Comparison of ENCODE assay signal across 14 cellular contexts in the genomic region with DNA sequence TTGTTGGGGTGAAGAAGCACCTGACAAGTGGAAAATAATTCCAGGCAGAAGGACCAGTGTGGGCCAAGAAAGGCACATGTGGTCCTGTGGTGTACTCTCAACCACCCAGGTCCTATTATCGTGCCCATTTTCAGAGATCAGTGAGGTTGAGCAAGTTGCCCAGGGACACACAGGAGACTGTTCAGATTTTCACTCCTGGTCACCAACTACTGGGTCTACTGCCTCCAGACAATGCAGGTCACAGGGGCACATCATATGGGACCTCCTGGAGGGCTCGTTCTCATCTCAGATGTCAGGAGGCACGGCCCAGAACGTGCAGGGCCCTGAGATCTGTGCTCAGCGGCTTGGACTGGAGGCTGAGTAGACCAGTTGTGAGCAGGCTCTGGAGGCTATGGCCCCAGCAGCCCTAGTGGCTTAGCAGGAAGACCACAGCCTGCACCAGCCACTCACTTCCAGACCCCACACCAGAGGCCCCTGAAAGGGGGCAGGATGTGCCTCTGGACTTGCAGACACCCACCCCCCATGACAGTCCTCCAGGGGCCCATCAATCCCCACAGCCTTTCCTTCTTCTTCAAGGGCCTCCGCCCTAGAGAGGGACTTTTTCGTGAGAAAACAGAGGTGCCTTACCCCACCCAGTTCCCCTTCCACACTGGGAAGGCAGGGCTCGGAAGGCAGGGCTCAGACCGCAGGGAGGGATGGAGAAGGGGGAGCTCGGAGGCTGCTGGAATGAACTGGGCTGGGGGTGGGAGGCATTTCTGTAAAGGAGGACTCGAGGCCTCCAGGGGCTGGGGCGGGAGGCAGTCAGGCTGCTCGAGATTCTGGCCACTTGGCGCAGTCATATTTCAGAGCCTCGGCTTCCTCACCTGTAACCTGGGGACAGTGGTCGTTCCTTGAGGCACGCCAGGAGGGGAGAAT.
DNase-seq lines count a peak whose midpoint lies in the region; TF ChIP-seq lines count a peak whose summit lies in the region.
"Had no signal": no experiment of that assay in that cellular context is flagged by ENCODE, and none has a peak within 500 bp of the region (broad histone marks: within the 10 kb centered on the region; RNA-seq: fewer than 3 reads in every experiment).

No MANE protein-coding gene starts in this region.

- H3K36me3 ChIP-seq in mammary epithelial cell (ENCODE audit: insufficient read depth, low read length) (no peaks in the 10 kb centered on the region), liver (ENCODE audit: control insufficient read depth in 4 of 4, insufficient read depth in 3 of 4, low read depth in 1 of 4, low read length in 3 of 4) (no peaks in the 10 kb centered on the region), spleen (no peaks in the 10 kb centered on the region)
- H3K36me3 ChIP-seq: BLaER1 had no signal

- no peak overlapping the region for H4K8ac ChIP-seq in H9 (replicated peaks; ENCODE audit: insufficient read length, low read depth, low read length)

- H4K20me1 ChIP-seq in H9 (ENCODE audit: control insufficient read depth, insufficient read depth, insufficient read length) (no peaks in the 10 kb centered on the region), mammary epithelial cell (ENCODE audit: insufficient read depth, low read length) (peaks cover 2% of the 10 kb centered on the region)
- H4K20me1 ChIP-seq: BLaER1 had no signal

- H3K56ac ChIP-seq in H9 (ENCODE audit: insufficient read length, low read depth, low read length), result no peak overlapping the region

- H3K79me1 ChIP-seq in H9 (ENCODE audit: insufficient read depth, low read depth, low read length, poor library complexity, severe bottlenecking), result no peaks in the 10 kb centered on the region

- H3K4me3 ChIP-seq in mammary epithelial cell (replicated peaks in 1 of 3; ENCODE audit: insufficient read depth in 1 of 3, low read depth in 2 of 3, low read length in 3 of 3) (peak overlapping the region in 2 of 3 experiments; percentile 17 to 28), liver (ENCODE audit: low read depth in 1 of 3, low read length in 3 of 3) (no peak overlapping the region), spleen (no peak overlapping the region)
- H3K4me3 ChIP-seq: BLaER1 had no signal

- intact Hi-C loops in mammary epithelial cell (cut with micrococcal nuclease), result no loop called here
- intact Hi-C loops in spleen (cut with DNase I; ENCODE audit: low total_unique reads), result no loop called here

- H3K23ac ChIP-seq in H9 (ENCODE audit: insufficient read length, low read depth, low read length), result no peak overlapping the region

- DNase-seq in H9, result no peak
- no peak for DNase-seq in mammary epithelial cell
- DNase-seq in spleen, result peak; percentile 37
- no peak for DNase-seq in GM03348 (ENCODE audit: low spot score)
- no peak for DNase-seq in CD1c-positive myeloid dendritic cell (ENCODE audit: extremely low spot score)
- DNase-seq in kidney glomerular epithelial cell (lab: John Stamatoyannopoulos, UW), result no peak
- DNase-seq in NCI-H2171 treated with DMSO at 0.1 percent for 48 hours (lab: John Stamatoyannopoulos, UW), result no peak
- DNase-seq: activated CD4-positive, alpha-beta T cell treated with anti-CD3 and anti-CD28 coated beads, Interleukin-2, amount 10 ng/mL, durations not matched to agents 24 days and 14 days; Kasumi-1; NCI-H2081; SW 1271 had no signal

- no peak overlapping the region for H3T11ph ChIP-seq in H9 (ENCODE audit: low read length)

- no peaks in the 10 kb centered on the region for H3K79me2 ChIP-seq in H9 (ENCODE audit: insufficient read depth, low read length)
- H3K79me2 ChIP-seq in mammary epithelial cell (ENCODE audit: insufficient read depth, low read length), result no peaks in the 10 kb centered on the region

- no peak overlapping the region for H3K4ac ChIP-seq in H9 (ENCODE audit: low read depth, low read length)

- H2AFZ ChIP-seq in H9 (ENCODE audit: low read length), result no peak overlapping the region
- H2AFZ ChIP-seq in mammary epithelial cell (ENCODE audit: low read depth, low read length), result peak overlapping the region; percentile 27

- no peaks in the 10 kb centered on the region for H3K27me3 ChIP-seq in H9 (ENCODE audit: insufficient read depth, low read length)
- H3K27me3 ChIP-seq in mammary epithelial cell (ENCODE audit: insufficient read depth, low read length), result no peaks in the 10 kb centered on the region
- H3K27me3 ChIP-seq in liver (ENCODE audit: control insufficient read depth in 4 of 4, insufficient read depth in 4 of 4, low read length in 3 of 4), result no peaks in the 10 kb centered on the region
- peaks cover 0 to 62% (median 0%) of the 10 kb centered on the region in 7 donors for H3K27me3 ChIP-seq in spleen (replicated peaks in 1 of 7)
- H3K27me3 ChIP-seq: BLaER1 had no signal

- no peak overlapping the region for H4K5ac ChIP-seq in H9 (ENCODE audit: insufficient read length, low read depth, low read length)

- H2BK5ac ChIP-seq in H9 (ENCODE audit: insufficient read length, low read length), result no peak overlapping the region

- no peak overlapping the region for H3K27ac Mint-ChIP-seq in H9
- H3K27ac Mint-ChIP-seq: activated CD4-positive, alpha-beta T cell treated with anti-CD3 and anti-CD28 coated beads, Interleukin-2, amount 10 ng/mL, durations not matched to agents 24 days and 14 days; activated T-helper 1 cell treated with anti-CD3 and anti-CD28 coated beads, Interleukin-12 subunit alpha, Interleukin-12 subunit beta, Interleukin-2, Interleukin-4 antibody, amounts not matched to agents 30 ng/mL and 10 ng/mL and 1 ng/mL, durations not matched to agents 14 hours and 24 hours and 36 hours had no signal

- H2AK5ac ChIP-seq in H9 (ENCODE audit: insufficient read length, low read length), result no peak overlapping the region

- H3K4me1 ChIP-seq in H9 (ENCODE audit: insufficient read depth, low read length) (no peaks in the 10 kb centered on the region), mammary epithelial cell (ENCODE audit: insufficient read depth, low read length) (peaks cover 25% of the 10 kb centered on the region), liver (ENCODE audit: control insufficient read depth in 4 of 4, insufficient read depth in 4 of 4, low read length in 3 of 4) (no peaks in the 10 kb centered on the region), spleen (peaks cover 0 to 28% (median 2%) of the 10 kb centered on the region in 6 donors)

- no peak overlapping the region for H4K91ac ChIP-seq in H9 (ENCODE audit: insufficient read length, low read depth, low read length)

- no peaks in the 10 kb centered on the region for H3K9me3 ChIP-seq in H9 (ENCODE audit: control insufficient read depth, low read depth, low read length)
- no peaks in the 10 kb centered on the region for H3K9me3 ChIP-seq in mammary epithelial cell (replicated peaks; ENCODE audit: insufficient read depth, low read length)
- no peaks in the 10 kb centered on the region for H3K9me3 ChIP-seq in liver (ENCODE audit: control insufficient read depth in 4 of 4, low read length in 3 of 4)
- no peaks in the 10 kb centered on the region for H3K9me3 ChIP-seq in spleen
- H3K9me3 ChIP-seq: BLaER1 had no signal

- in situ Hi-C loops in mammary epithelial cell (cut with MboI; ENCODE audit: low sequenced_read_pairs in 2 of 2), result no loop called here

- H3K18ac ChIP-seq in H9 (ENCODE audit: insufficient read length, low read depth, low read length), result no peak overlapping the region

- H3K27me3 Mint-ChIP-seq in H9 (ENCODE audit: low read depth), result peaks cover 4% of the 10 kb centered on the region

- H2BK15ac ChIP-seq in H9 (ENCODE audit: low read depth, low read length), result no peak overlapping the region

- H3K27ac ChIP-seq in H9 (ENCODE audit: insufficient read length, low read depth, low read length), result no peak overlapping the region
- peak overlapping the region; percentile 15 for H3K27ac ChIP-seq in mammary epithelial cell (ENCODE audit: insufficient read depth, low read depth, low read length)
- peak overlapping the region; percentile 43 to 66 for H3K27ac ChIP-seq in liver (ENCODE audit: low read depth in 1 of 2, low read length in 2 of 2)
- H3K27ac ChIP-seq in spleen, result no peak overlapping the region
- H3K27ac ChIP-seq: BLaER1 had no signal

- H2BK12ac ChIP-seq in H9 (ENCODE audit: insufficient read length, low read depth, low read length), result no peak overlapping the region

- H3K4me2 ChIP-seq in H9 (ENCODE audit: insufficient read depth, insufficient read length, low read length), result no peak overlapping the region
- H3K4me2 ChIP-seq in mammary epithelial cell (ENCODE audit: insufficient read depth, low read depth, low read length), result peak overlapping the region; percentile 69
- H3K4me2 ChIP-seq: BLaER1 had no signal

- H3K23me2 ChIP-seq in H9 (ENCODE audit: insufficient read length, low read depth, low read length, poor library complexity, severe bottlenecking), result no peaks in the 10 kb centered on the region

- no peak for TF ChIP-seq RAD21 in liver (IDR thresholded peaks at IDR 0.05)

- H3K14ac ChIP-seq in H9 (ENCODE audit: insufficient read depth, low read length), result 0 out of 2 replicates have a peak overlapping the region, but pooled peaks have one; percentile 25

- TF ChIP-seq CTCF in H9 (conservative IDR thresholded peaks at IDR 0.05) (no peak), mammary epithelial cell (conservative IDR thresholded peaks at IDR 0.05 in 1 of 2, IDR thresholded peaks at IDR 0.05 in 1 of 2; ENCODE audit: extremely low read depth in 1 of 2, insufficient read depth in 1 of 2, low read depth in 1 of 2, low read length in 2 of 2) (no peak), liver (IDR thresholded peaks at IDR 0.05; ENCODE audit: low read depth, low read length, missing input control) (no peak), spleen (IDR thresholded peaks at IDR 0.05 in 8 of 11, conservative IDR thresholded peaks at IDR 0.05 in 3 of 11) (no peak)

- H3K4me3 Mint-ChIP-seq in H9, result no peak overlapping the region
- H3K4me3 Mint-ChIP-seq: activated CD4-positive, alpha-beta T cell treated with anti-CD3 and anti-CD28 coated beads, Interleukin-2, amount 10 ng/mL, durations not matched to agents 24 days and 14 days; activated T-helper 1 cell treated with anti-CD3 and anti-CD28 coated beads, Interleukin-12 subunit alpha, Interleukin-12 subunit beta, Interleukin-2, Interleukin-4 antibody, amounts not matched to agents 30 ng/mL and 10 ng/mL and 1 ng/mL, durations not matched to agents 14 hours and 24 hours and 36 hours had no signal

- H2BK120ac ChIP-seq in H9 (ENCODE audit: low read depth, low read length, poor library complexity, severe bottlenecking), result no peak overlapping the region

- BruUV-seq in mammary epithelial cell (replicated peaks; lab: Mats Ljungman, UMichigan), result no TSS peak

- dilution Hi-C loops in mammary epithelial cell (cut with HindIII; ENCODE audit: low sequenced_read_pairs), result no loop called here

- CTCF ChIA-PET in mammary epithelial cell (lab: Charles Lee; ENCODE audit: low non-redundant PET), result no interaction called here

- TF ChIP-seq POLR2A in spleen (IDR thresholded peaks at IDR 0.05), result no peak

- no peaks in the 10 kb centered on the region for H3K9me3 Mint-ChIP-seq in H9
- H3K9me3 Mint-ChIP-seq: activated CD4-positive, alpha-beta T cell treated with anti-CD3 and anti-CD28 coated beads, Interleukin-2, amount 10 ng/mL, durations not matched to agents 24 days and 14 days; activated T-helper 1 cell treated with anti-CD3 and anti-CD28 coated beads, Interleukin-12 subunit alpha, Interleukin-12 subunit beta, Interleukin-2, Interleukin-4 antibody, amounts not matched to agents 30 ng/mL and 10 ng/mL and 1 ng/mL, durations not matched to agents 14 hours and 24 hours and 36 hours had no signal

- H3K9ac ChIP-seq in H9 (ENCODE audit: extremely low read depth, insufficient read length, low read length), result no peak overlapping the region
- no peak overlapping the region for H3K9ac ChIP-seq in mammary epithelial cell (ENCODE audit: insufficient read depth, low read length)
- H3K9ac ChIP-seq in liver (ENCODE audit: low read depth in 1 of 2, low read length in 2 of 2), result no peak overlapping the region
- H3K9ac ChIP-seq: BLaER1 had no signal

- no peak overlapping the region for H2BK20ac ChIP-seq in H9 (ENCODE audit: low read depth, low read length, poor library complexity, severe bottlenecking)

- H3K4me1 Mint-ChIP-seq in H9, result peaks cover 4 to 37% of the 10 kb centered on the region in 2 experiments; a peak in 3 of 4 replicates
- H3K4me1 Mint-ChIP-seq: activated CD4-positive, alpha-beta T cell treated with anti-CD3 and anti-CD28 coated beads, Interleukin-2, amount 10 ng/mL, durations not matched to agents 24 days and 14 days had no signal

- no peaks in the 10 kb centered on the region for H3K36me3 Mint-ChIP-seq in H9 (ENCODE audit: insufficient read depth in 1 of 3, low read depth in 3 of 3)

- WGBS in H9 (ENCODE audit: extremely low coverage, insufficient read length, low lambda C conversion rate), result no CpG with 5 or more reads among the region's 17 CpGs
- 92% methylated on average over 11 of the region's 17 CpGs for whole genome bisulfite sequencing in mammary epithelial cell (ENCODE audit: low coverage, missing lambda C conversion rate)
- 82% methylated on average over 17 of the region's 17 CpGs for WGBS in liver
- WGBS in spleen, 5 donors, result 70 to 85% (median 76%) methylated on average over 16 to 17 of the region's 17 CpGs

Comparison
In these comparisons a context has a peak if more than half of its experiments do, and no peak if none do; other contexts are left out.
1. H3K27ac ChIP-seq: peak in mammary epithelial cell (single experiment) and liver (2 of 2); none in H9 (single experiment) and spleen (0 of 8).
2. H3K4me3 ChIP-seq: peak in mammary epithelial cell (2 of 3); none in liver (0 of 3) and spleen (0 of 8).